Comparison of ENCODE assay signal across 1 cellular context in the genomic region with DNA sequence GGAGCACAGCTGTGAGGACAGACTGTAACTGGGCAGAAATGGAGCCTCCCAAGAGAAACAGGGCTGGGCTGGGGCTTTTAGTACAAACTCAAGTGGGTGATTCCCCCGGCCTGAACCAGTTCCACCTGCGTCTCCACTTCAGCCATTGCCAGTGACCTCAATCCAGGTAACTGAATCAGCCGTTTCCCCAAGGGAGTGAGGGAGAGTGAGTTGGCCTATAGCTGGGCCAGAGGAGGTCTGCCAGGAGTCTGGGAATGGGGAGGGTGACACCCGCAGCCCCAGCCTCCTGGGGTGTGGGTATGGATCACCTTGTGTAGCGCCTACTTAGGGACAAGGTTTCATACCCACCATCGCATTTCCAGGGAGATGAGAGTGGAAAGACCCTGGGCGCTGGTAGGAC.
TF ChIP-seq lines count a peak whose summit lies in the region.

No MANE protein-coding gene starts in this region.

TF ChIP-seq in H1, 55 proteins besides CTCF, POLR2A, EP300 and RAD21:
- TF ChIP-seq HDAC2 (IDR thresholded peaks at IDR 0.05; ENCODE audit: borderline replicate concordance in 1 of 2, low read depth in 2 of 2, low read length in 2 of 2): no peak
- no peak for TF ChIP-seq CREB1 (IDR thresholded peaks at IDR 0.05)
- no peak for TF ChIP-seq GTF2F1 (IDR thresholded peaks at IDR 0.05; ENCODE audit: borderline replicate concordance, low read depth, low read length)
- TF ChIP-seq, protein P1, sequence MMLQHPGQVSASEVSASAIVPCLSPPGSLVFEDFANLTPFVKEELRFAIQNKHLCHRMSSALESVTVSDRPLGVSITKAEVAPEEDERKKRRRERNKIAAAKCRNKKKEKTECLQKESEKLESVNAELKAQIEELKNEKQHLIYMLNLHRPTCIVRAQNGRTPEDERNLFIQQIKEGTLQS (IDR thresholded peaks at IDR 0.05; ENCODE audit: insufficient read depth, low read depth, low read length): no peak
- no peak for TF ChIP-seq MAFK (IDR thresholded peaks at IDR 0.05; ENCODE audit: low read depth, low read length)
- TF ChIP-seq, protein P2, sequence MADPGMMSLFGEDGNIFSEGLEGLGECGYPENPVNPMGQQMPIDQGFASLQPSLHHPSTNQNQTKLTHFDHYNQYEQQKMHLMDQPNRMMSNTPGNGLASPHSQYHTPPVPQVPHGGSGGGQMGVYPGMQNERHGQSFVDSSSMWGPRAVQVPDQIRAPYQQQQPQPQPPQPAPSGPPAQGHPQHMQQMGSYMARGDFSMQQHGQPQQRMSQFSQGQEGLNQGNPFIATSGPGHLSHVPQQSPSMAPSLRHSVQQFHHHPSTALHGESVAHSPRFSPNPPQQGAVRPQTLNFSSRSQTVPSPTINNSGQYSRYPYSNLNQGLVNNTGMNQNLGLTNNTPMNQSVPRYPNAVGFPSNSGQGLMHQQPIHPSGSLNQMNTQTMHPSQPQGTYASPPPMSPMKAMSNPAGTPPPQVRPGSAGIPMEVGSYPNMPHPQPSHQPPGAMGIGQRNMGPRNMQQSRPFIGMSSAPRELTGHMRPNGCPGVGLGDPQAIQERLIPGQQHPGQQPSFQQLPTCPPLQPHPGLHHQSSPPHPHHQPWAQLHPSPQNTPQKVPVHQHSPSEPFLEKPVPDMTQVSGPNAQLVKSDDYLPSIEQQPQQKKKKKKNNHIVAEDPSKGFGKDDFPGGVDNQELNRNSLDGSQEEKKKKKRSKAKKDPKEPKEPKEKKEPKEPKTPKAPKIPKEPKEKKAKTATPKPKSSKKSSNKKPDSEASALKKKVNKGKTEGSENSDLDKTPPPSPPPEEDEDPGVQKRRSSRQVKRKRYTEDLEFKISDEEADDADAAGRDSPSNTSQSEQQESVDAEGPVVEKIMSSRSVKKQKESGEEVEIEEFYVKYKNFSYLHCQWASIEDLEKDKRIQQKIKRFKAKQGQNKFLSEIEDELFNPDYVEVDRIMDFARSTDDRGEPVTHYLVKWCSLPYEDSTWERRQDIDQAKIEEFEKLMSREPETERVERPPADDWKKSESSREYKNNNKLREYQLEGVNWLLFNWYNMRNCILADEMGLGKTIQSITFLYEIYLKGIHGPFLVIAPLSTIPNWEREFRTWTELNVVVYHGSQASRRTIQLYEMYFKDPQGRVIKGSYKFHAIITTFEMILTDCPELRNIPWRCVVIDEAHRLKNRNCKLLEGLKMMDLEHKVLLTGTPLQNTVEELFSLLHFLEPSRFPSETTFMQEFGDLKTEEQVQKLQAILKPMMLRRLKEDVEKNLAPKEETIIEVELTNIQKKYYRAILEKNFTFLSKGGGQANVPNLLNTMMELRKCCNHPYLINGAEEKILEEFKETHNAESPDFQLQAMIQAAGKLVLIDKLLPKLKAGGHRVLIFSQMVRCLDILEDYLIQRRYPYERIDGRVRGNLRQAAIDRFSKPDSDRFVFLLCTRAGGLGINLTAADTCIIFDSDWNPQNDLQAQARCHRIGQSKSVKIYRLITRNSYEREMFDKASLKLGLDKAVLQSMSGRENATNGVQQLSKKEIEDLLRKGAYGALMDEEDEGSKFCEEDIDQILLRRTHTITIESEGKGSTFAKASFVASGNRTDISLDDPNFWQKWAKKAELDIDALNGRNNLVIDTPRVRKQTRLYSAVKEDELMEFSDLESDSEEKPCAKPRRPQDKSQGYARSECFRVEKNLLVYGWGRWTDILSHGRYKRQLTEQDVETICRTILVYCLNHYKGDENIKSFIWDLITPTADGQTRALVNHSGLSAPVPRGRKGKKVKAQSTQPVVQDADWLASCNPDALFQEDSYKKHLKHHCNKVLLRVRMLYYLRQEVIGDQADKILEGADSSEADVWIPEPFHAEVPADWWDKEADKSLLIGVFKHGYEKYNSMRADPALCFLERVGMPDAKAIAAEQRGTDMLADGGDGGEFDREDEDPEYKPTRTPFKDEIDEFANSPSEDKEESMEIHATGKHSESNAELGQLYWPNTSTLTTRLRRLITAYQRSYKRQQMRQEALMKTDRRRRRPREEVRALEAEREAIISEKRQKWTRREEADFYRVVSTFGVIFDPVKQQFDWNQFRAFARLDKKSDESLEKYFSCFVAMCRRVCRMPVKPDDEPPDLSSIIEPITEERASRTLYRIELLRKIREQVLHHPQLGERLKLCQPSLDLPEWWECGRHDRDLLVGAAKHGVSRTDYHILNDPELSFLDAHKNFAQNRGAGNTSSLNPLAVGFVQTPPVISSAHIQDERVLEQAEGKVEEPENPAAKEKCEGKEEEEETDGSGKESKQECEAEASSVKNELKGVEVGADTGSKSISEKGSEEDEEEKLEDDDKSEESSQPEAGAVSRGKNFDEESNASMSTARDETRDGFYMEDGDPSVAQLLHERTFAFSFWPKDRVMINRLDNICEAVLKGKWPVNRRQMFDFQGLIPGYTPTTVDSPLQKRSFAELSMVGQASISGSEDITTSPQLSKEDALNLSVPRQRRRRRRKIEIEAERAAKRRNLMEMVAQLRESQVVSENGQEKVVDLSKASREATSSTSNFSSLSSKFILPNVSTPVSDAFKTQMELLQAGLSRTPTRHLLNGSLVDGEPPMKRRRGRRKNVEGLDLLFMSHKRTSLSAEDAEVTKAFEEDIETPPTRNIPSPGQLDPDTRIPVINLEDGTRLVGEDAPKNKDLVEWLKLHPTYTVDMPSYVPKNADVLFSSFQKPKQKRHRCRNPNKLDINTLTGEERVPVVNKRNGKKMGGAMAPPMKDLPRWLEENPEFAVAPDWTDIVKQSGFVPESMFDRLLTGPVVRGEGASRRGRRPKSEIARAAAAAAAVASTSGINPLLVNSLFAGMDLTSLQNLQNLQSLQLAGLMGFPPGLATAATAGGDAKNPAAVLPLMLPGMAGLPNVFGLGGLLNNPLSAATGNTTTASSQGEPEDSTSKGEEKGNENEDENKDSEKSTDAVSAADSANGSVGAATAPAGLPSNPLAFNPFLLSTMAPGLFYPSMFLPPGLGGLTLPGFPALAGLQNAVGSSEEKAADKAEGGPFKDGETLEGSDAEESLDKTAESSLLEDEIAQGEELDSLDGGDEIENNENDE (IDR thresholded peaks at IDR 0.05; ENCODE audit: insufficient replicate concordance, low read length): no peak
- TF ChIP-seq FOSL1 (IDR thresholded peaks at IDR 0.05; ENCODE audit: insufficient read depth, low read depth, low read length): no peak
- TF ChIP-seq, protein P3, sequence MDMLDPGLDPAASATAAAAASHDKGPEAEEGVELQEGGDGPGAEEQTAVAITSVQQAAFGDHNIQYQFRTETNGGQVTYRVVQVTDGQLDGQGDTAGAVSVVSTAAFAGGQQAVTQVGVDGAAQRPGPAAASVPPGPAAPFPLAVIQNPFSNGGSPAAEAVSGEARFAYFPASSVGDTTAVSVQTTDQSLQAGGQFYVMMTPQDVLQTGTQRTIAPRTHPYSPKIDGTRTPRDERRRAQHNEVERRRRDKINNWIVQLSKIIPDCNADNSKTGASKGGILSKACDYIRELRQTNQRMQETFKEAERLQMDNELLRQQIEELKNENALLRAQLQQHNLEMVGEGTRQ (IDR thresholded peaks at IDR 0.05; ENCODE audit: low read length): no peak
- TF ChIP-seq BRCA1 (IDR thresholded peaks at IDR 0.05; ENCODE audit: low read depth, low read length): no peak
- no peak for TF ChIP-seq GABPA (IDR thresholded peaks at IDR 0.05; ENCODE audit: borderline replicate concordance, insufficient read depth, low read length)
- TF ChIP-seq, protein P4, sequence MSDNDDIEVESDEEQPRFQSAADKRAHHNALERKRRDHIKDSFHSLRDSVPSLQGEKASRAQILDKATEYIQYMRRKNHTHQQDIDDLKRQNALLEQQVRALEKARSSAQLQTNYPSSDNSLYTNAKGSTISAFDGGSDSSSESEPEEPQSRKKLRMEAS (IDR thresholded peaks at IDR 0.05): no peak
- no peak for TF ChIP-seq YY1 (IDR thresholded peaks at IDR 0.05; ENCODE audit: low read depth, low read length)
- no peak for TF ChIP-seq JUND (IDR thresholded peaks at IDR 0.05; ENCODE audit: low read length)
